ENCODE assay signal across 8 cellular contexts in genomic region chr17:31524926-31525800, GRCh38.
DNase-seq lines count a peak whose midpoint lies in the region; ATAC-seq and TF ChIP-seq lines count a peak whose summit lies in the region.

No MANE protein-coding gene starts in this region.

- TF ChIP-seq POLR2A in stomach (IDR thresholded peaks at IDR 0.05) = no peak

- H3K27me3 ChIP-seq in neutrophil (no peaks in the 10 kb centered on the region), stomach (no peaks in the 10 kb centered on the region)

- H3K9me3 ChIP-seq in neutrophil (no peaks in the 10 kb centered on the region), stomach (peaks cover 0 to 11% (median 8%) of the 10 kb centered on the region in 4 donors)

- TF ChIP-seq CTCF in fibroblast of pulmonary artery (IDR thresholded peaks at IDR 0.05; ENCODE audit: low read length, missing control alignments) (peak; percentile 91), neutrophil (IDR thresholded peaks at IDR 0.05) (peak; percentile 84), stomach (IDR thresholded peaks at IDR 0.05) (peak; percentile 10 to 91 (median 85))

- intact Hi-C loops in stomach (cut with DNase I; ENCODE audit: low total_unique reads) = loop anchor here (5.0 kb wide), 1 partner anchor 88 kb away; no protein-coding TSS in a partner anchor

- DNase-seq in Daoy (ENCODE audit: low read depth) = peak; percentile 90
- DNase-seq in HT1080 (ENCODE audit: low read depth) = peak; percentile 80
- DNase-seq in SHP77 (lab: John Stamatoyannopoulos, UW) = peak; percentile 50 to 58
- peak; percentile 78 to 92 for DNase-seq in activated T-helper 1 cell treated with anti-CD3 and anti-CD28 coated beads, Interleukin-2, amount 50 U/mL, for 16 hours (ENCODE audit: low read depth in 1 of 2, low spot score in 1 of 2)
- DNase-seq in fibroblast of pulmonary artery (ENCODE audit: low read depth) = peak; percentile 95
- DNase-seq in stomach = peak; percentile 95

- TF ChIP-seq EP300 in stomach (IDR thresholded peaks at IDR 0.05) = no peak

- H3K36me3 ChIP-seq in neutrophil (peaks cover 100% of the 10 kb centered on the region), stomach (peaks cover 10 to 95% (median 68%) of the 10 kb centered on the region in 4 donors)

- H3K4me3 ChIP-seq in fibroblast of pulmonary artery (replicated peaks; ENCODE audit: low read depth, low read length) = no peak overlapping the region
- H3K4me3 ChIP-seq in neutrophil (ENCODE audit: low read depth in 1 of 2, low read length in 1 of 2) = no peak overlapping the region
- H3K4me3 ChIP-seq in stomach = no peak overlapping the region

- H3K4me1 ChIP-seq in neutrophil (ENCODE audit: control insufficient read depth in 1 of 2, insufficient read depth in 1 of 2, low read depth in 1 of 2, low read length in 1 of 2) = no peaks in the 10 kb centered on the region
- peaks cover 0 to 9% (median 7%) of the 10 kb centered on the region in 4 donors for H3K4me1 ChIP-seq in stomach

- WGBS in stomach, 5 donors = 60 to 74% (median 69%) methylated on average over 9 to 31 of the region's 31 CpGs

- H3K27ac ChIP-seq in neutrophil = no peak overlapping the region
- no peak overlapping the region for H3K27ac ChIP-seq in stomach

- no peak for ATAC-seq in HG02623 (IDR thresholded peaks at IDR 0.05; ENCODE audit: unreplicated experiment)
